Comparison of ENCODE assay signal across 22 cellular contexts in the genomic region with DNA sequence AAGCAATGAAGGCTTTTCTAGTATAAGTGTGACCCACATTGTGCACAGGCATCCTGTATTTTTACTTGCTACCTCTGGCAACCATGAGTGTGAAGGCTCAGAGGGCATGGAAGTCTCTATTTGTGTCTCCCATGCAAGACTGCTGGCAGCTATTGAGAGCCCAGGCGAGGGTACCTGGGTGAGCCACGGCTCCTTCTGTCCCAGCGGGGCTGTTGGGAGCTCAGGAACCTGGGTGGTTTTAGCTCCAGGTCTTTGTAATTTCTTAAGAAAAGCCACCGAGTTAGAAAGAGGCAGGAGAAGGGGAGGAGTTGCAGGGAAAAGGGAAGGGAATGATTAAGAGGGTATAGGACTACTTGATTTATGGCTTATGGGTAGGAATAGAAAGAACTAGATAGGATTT.
"Had no signal": no experiment of that assay in that cellular context is flagged by ENCODE, and none has a peak within 500 bp of the region (broad histone marks: within the 10 kb centered on the region; RNA-seq: fewer than 3 reads in every experiment).

No MANE protein-coding gene starts in this region.

- H3K27ac ChIP-seq: colonic mucosa, ovary, psoas muscle, sigmoid colon, testis, tibial artery, upper lobe of left lung, uterus had no signal

- FAIRE-seq: endometrium, frontal cortex, kidney had no signal

- DNase-seq: colonic mucosa; effector memory CD4-positive, alpha-beta T cell; erythroblast; hypothalamus; kidney; mesenchymal stem cell; mucosa of descending colon; naive B cell; ovary; psoas muscle; right cardiac atrium; sigmoid colon; stimulated activated CD4-positive, alpha-beta T cell treated with anti-CD3 and anti-CD28 coated beads, Interleukin-2, amount 100 ng/mL, for 24 hours; stimulated activated CD4-positive, alpha-beta T cell treated with anti-CD3 and anti-CD28 coated beads, Interleukin-4, amount 100 ng/mL, for 24 hours; stimulated activated naive CD8-positive, alpha-beta T cell treated with anti-CD3 and anti-CD28 coated beads, Interleukin-15, Interleukin-2, amounts not matched to agents 100 U/mL and 50 U/mL, for 24 hours; substantia nigra; testis; upper lobe of left lung; uterus had no signal

- H3K4me1 ChIP-seq: colonic mucosa, psoas muscle, sigmoid colon, testis, tibial artery, upper lobe of left lung, uterus had no signal

- H3K4me3 ChIP-seq: colonic mucosa, mucosa of descending colon, ovary, psoas muscle, sigmoid colon, testis, tibial artery, upper lobe of left lung, uterus had no signal

- H3K9me3 ChIP-seq: colonic mucosa, mucosa of descending colon, ovary, psoas muscle, sigmoid colon, testis, tibial artery, upper lobe of left lung, uterus had no signal

- H3K36me3 ChIP-seq: colonic mucosa, ovary, sigmoid colon, tibial artery, upper lobe of left lung, uterus had no signal

- H3K27me3 ChIP-seq: colonic mucosa, ovary, testis, upper lobe of left lung, uterus had no signal
